ENCODE assay signal across 8 cellular contexts in the genomic region with DNA sequence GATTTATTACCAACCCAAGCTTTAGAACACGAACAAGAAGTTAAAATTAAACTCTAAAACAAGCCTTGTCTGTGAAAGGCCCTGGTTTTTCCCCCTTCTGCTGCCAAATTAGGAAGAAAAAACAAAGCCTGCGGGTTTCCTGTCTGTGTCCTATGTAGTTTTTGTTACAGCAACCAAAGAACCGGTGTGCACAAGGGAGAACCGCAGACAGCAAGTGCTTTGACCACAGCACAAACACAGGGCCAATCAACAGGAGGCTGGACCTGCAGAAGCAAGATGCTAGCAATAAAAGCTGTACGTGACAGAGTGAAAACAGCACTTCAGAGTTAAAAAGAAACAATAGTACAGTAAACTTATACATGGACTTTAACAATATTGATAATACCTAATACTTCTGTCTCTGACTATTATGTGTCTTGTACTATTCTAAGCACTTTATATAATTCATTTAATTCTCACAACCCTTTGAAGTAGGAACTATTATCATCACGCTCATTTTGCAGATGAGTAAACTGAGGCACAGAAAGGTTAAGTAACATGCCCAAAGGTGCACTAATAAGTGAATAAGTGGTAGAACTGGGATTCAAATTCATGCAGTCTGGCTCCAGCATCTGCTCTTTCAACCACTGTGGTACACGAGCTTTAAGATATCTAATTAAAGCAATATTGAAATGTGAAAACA.
A peak's percentile ranks its signal among the peaks of the same experiment; 100 is the strongest.
DNase-seq lines count a peak whose midpoint lies in the region; ATAC-seq and TF ChIP-seq lines count a peak whose summit lies in the region.

No MANE protein-coding gene starts in this region.

- no peaks in the 10 kb centered on the region for H3K9me2 ChIP-seq in Karpas-422 (replicated peaks; ENCODE audit: insufficient read depth, low read length)

- peak overlapping the region; percentile 77 for H3K9ac ChIP-seq in Karpas-422 (ENCODE audit: low read length)

- H3K4me3 ChIP-seq in GM06990 (replicated peaks; ENCODE audit: low read depth, low read length) (peak overlapping the region; percentile 40), Karpas-422 (ENCODE audit: low read length) (peak overlapping the region; percentile 70), fibroblast of mammary gland (ENCODE audit: control insufficient read depth, low read depth, low read length) (no peak overlapping the region), sigmoid colon (no peak overlapping the region), Caco-2 (ENCODE audit: low read depth, low read length) (no peak overlapping the region)

- H4K20me1 ChIP-seq in Karpas-422 (ENCODE audit: insufficient read depth, low read depth, low read length) = no peaks in the 10 kb centered on the region

- POLR2A ChIA-PET in Caco-2 (lab: Charles Lee) = no interaction called here

- H3K27ac Mint-ChIP-seq in Caco-2 (ENCODE audit: unreplicated experiment) = no peak overlapping the region

- no peaks in the 10 kb centered on the region for H3K4me1 Mint-ChIP-seq in Caco-2 (ENCODE audit: low read depth, unreplicated experiment)

- no peak overlapping the region for H2AFZ ChIP-seq in Karpas-422 (ENCODE audit: low read length)

- WGBS in sigmoid colon, 2 donors = 26 to 54% methylated on average over 7 of the region's 7 CpGs

- BruUV-seq in Caco-2 (replicated peaks; lab: Mats Ljungman, UMichigan) = no TSS peak

- intact Hi-C loops in sigmoid colon (cut with DNase I) (loop anchor here (2.0 kb wide), 1 partner anchor 66 kb away; the partner anchor contains the start of gene STK17A), Caco-2 (cut with micrococcal nuclease; ENCODE audit: unreplicated experiment) (loop anchor here (10.0 kb wide), 1 partner anchor 186 kb away; no protein-coding TSS in a partner anchor)

- H3K27me3 ChIP-seq in GM06990 (replicated peaks; ENCODE audit: control insufficient read depth, insufficient read depth, low read length) (no peaks in the 10 kb centered on the region), Karpas-422 (ENCODE audit: low read length) (no peaks in the 10 kb centered on the region), sigmoid colon (no peaks in the 10 kb centered on the region), Caco-2 (replicated peaks; ENCODE audit: control insufficient read depth, insufficient read depth, low read length) (no peaks in the 10 kb centered on the region)

- H3K4me1 ChIP-seq in Karpas-422 (ENCODE audit: low read length) = peaks cover 71% of the 10 kb centered on the region
- peaks cover 0 to 62% (median 60%) of the 10 kb centered on the region in 4 donors for H3K4me1 ChIP-seq in sigmoid colon
- H3K4me1 ChIP-seq in Caco-2 = no peaks in the 10 kb centered on the region

- ATAC-seq in GM21717 (IDR thresholded peaks at IDR 0.05; ENCODE audit: unreplicated experiment) = peak; percentile 55

- peak overlapping the region; percentile 94 for H3K4me2 ChIP-seq in Karpas-422 (ENCODE audit: low read depth, low read length, poor library complexity, severe bottlenecking)

- H3K4me3 Mint-ChIP-seq in Caco-2 (ENCODE audit: unreplicated experiment) = no peak overlapping the region

- DNase-seq in GM06990 (ENCODE audit: extremely low read depth, insufficient read length) = peak; percentile 84
- peak; percentile 74 for DNase-seq in Karpas-422
- peak; percentile 56 for DNase-seq in activated CD8-positive, alpha-beta memory T cell treated with anti-CD3 and anti-CD28 coated beads, Interleukin-2, amount 50 U/mL, for 4 hours
- peak; percentile 84 for DNase-seq in fibroblast of mammary gland (ENCODE audit: low read depth)
- DNase-seq in sigmoid colon = no peak
- DNase-seq in cerebellar cortex (ENCODE audit: low spot score) = no peak
- no peak for DNase-seq in Caco-2

- peaks cover 32% of the 10 kb centered on the region for H3K79me2 ChIP-seq in Karpas-422 (ENCODE audit: low read length)

- H3K36me3 Mint-ChIP-seq in Caco-2 (ENCODE audit: insufficient read depth, unreplicated experiment) = peaks cover 41% of the 10 kb centered on the region

- TF ChIP-seq POLR2A in sigmoid colon (IDR thresholded peaks at IDR 0.05) = no peak

- CTCF ChIA-PET in Caco-2 (lab: Charles Lee) = no interaction called here

- H3K27ac ChIP-seq in Karpas-422 (ENCODE audit: low read length) = peak overlapping the region; percentile 98
- H3K27ac ChIP-seq in sigmoid colon = peak overlapping the region; percentile 82 to 96 (median 94)

- TF ChIP-seq CTCF in GM06990 (IDR thresholded peaks at IDR 0.05; ENCODE audit: insufficient read depth, low read length, poor library complexity, severe bottlenecking) (no peak), fibroblast of mammary gland (conservative IDR thresholded peaks at IDR 0.05; ENCODE audit: control insufficient read depth, insufficient read depth, low read depth, low read length) (no peak), sigmoid colon (IDR thresholded peaks at IDR 0.05) (no peak), Caco-2 (IDR thresholded peaks at IDR 0.05; ENCODE audit: insufficient read depth in 1 of 2, low read depth in 1 of 2, low read length in 1 of 2, severe bottlenecking in 1 of 2, unreplicated experiment in 1 of 2) (no peak)

- no peaks in the 10 kb centered on the region for H3K9me3 Mint-ChIP-seq in Caco-2 (ENCODE audit: unreplicated experiment)

- no peaks in the 10 kb centered on the region for H3K27me3 Mint-ChIP-seq in Caco-2 (ENCODE audit: insufficient read depth, unreplicated experiment)

- peaks cover 2% of the 10 kb centered on the region; the same call in 1 of the 2 replicates for H3K36me3 ChIP-seq in GM06990 (ENCODE audit: control insufficient read depth, insufficient read depth, low read length)
- H3K36me3 ChIP-seq in Karpas-422 (ENCODE audit: insufficient read depth, low read length) = peaks cover 2% of the 10 kb centered on the region; the same call in 1 of the 2 replicates
- H3K36me3 ChIP-seq in sigmoid colon = peaks cover 0 to 3% (median under 1%) of the 10 kb centered on the region in 4 donors
- H3K36me3 ChIP-seq in Caco-2 (ENCODE audit: control insufficient read depth, insufficient read depth, low read length) = peaks cover 2% of the 10 kb centered on the region

- TF ChIP-seq EP300 in sigmoid colon (IDR thresholded peaks at IDR 0.05) = no peak

- no peaks in the 10 kb centered on the region for H3K9me3 ChIP-seq in Karpas-422 (ENCODE audit: low read length)
- no peaks in the 10 kb centered on the region for H3K9me3 ChIP-seq in sigmoid colon
- H3K9me3 ChIP-seq in Caco-2 = no peaks in the 10 kb centered on the region

Comparison
In these comparisons a context has a peak if more than half of its experiments do, and no peak if none do; other contexts are left out.
1. DNase-seq: peak in GM06990 (single experiment), Karpas-422 (single experiment), activated CD8-positive, alpha-beta memory T cell treated with anti-CD3 and anti-CD28 coated beads, Interleukin-2, amount 50 U/mL, for 4 hours (single experiment) and fibroblast of mammary gland (single experiment); none in sigmoid colon (single experiment), cerebellar cortex (single experiment) and Caco-2 (0 of 2).
2. H3K4me3 ChIP-seq: peak in GM06990 (single experiment) and Karpas-422 (single experiment); none in fibroblast of mammary gland (single experiment), sigmoid colon (0 of 4) and Caco-2 (single experiment).